In genomic region chr1:212677136-212677535, GRCh38 we compare ENCODE assay signal across 16 cellular contexts.
"Had no signal": no experiment of that assay in that cellular context is flagged by ENCODE, and none has a peak within 500 bp of the region (broad histone marks: within the 10 kb centered on the region; RNA-seq: fewer than 3 reads in every experiment).

No MANE protein-coding gene starts in this region.

- H3K9me3 ChIP-seq: ascending aorta, breast epithelium, heart left ventricle, lower lobe of right lung, ovary, thyroid gland had no signal

- H3K27ac Mint-ChIP-seq: effector memory CD8-positive, alpha-beta T cell had no signal

- H3K27me3 ChIP-seq: ascending aorta, breast epithelium, neural progenitor cell, ovary, thyroid gland had no signal

- DNase-seq: activated CD4-positive, alpha-beta T cell treated with anti-CD3 and anti-CD28 coated beads, Interleukin-2, amount 50 U/mL, for 4 hours; activated naive CD4-positive, alpha-beta T cell; cerebellar nuclear complex; effector memory CD8-positive, alpha-beta T cell; foreskin melanocyte; heart left ventricle; left colon; lower lobe of right lung; ovary; thyroid gland had no signal

- H3K4me3 Mint-ChIP-seq: effector memory CD8-positive, alpha-beta T cell had no signal

- H3K36me3 Mint-ChIP-seq: neural progenitor cell had no signal

- ATAC-seq: activated CD4-positive, CD25-positive, alpha-beta regulatory T cell treated with anti-CD3 and anti-CD28 coated beads, Interleukin-2, amount 50 U/mL, for 24 hours; effector memory CD8-positive, alpha-beta T cell; heart left ventricle; left colon; lower lobe of right lung; sciatic nerve had no signal

- H3K4me1 ChIP-seq: ascending aorta, breast epithelium, lower lobe of right lung, thyroid gland had no signal

- H3K4me3 ChIP-seq: ascending aorta, breast epithelium, heart left ventricle, lower lobe of right lung, neural progenitor cell, ovary, thyroid gland had no signal

- H3K9me3 Mint-ChIP-seq: effector memory CD8-positive, alpha-beta T cell; neural progenitor cell had no signal

- H3K27me3 Mint-ChIP-seq: effector memory CD8-positive, alpha-beta T cell had no signal

- H3K36me3 ChIP-seq: ascending aorta, breast epithelium, heart left ventricle, lower lobe of right lung, neural progenitor cell, ovary, thyroid gland had no signal

- H3K27ac ChIP-seq: ascending aorta, breast epithelium, epithelial cell of prostate, heart left ventricle, lower lobe of right lung, neural progenitor cell, ovary, thyroid gland had no signal
